ENCODE assay signal across 1 cellular context in genomic region chr10:73590881-73591577, GRCh38.
A peak's percentile ranks its signal among the peaks of the same experiment; 100 is the strongest.
TF ChIP-seq lines count a peak whose summit lies in the region.

A gene with protein sequence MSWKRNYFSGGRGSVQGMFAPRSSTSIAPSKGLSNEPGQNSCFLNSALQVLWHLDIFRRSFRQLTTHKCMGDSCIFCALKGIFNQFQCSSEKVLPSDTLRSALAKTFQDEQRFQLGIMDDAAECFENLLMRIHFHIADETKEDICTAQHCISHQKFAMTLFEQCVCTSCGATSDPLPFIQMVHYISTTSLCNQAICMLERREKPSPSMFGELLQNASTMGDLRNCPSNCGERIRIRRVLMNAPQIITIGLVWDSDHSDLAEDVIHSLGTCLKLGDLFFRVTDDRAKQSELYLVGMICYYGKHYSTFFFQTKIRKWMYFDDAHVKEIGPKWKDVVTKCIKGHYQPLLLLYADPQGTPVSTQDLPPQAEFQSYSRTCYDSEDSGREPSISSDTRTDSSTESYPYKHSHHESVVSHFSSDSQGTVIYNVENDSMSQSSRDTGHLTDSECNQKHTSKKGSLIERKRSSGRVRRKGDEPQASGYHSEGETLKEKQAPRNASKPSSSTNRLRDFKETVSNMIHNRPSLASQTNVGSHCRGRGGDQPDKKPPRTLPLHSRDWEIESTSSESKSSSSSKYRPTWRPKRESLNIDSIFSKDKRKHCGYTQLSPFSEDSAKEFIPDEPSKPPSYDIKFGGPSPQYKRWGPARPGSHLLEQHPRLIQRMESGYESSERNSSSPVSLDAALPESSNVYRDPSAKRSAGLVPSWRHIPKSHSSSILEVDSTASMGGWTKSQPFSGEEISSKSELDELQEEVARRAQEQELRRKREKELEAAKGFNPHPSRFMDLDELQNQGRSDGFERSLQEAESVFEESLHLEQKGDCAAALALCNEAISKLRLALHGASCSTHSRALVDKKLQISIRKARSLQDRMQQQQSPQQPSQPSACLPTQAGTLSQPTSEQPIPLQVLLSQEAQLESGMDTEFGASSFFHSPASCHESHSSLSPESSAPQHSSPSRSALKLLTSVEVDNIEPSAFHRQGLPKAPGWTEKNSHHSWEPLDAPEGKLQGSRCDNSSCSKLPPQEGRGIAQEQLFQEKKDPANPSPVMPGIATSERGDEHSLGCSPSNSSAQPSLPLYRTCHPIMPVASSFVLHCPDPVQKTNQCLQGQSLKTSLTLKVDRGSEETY (N-terminal part only) (minus strand): TSS chr10:73591342. CDS start chr10:73575658, 15,684 bp downstream.

TF ChIP-seq in K562, 482 proteins besides CTCF, POLR2A, EP300 and RAD21 (continued from another document and continues in another):
- peak; percentile 78 for TF ChIP-seq MITF (IDR thresholded peaks at IDR 0.05)
- TF ChIP-seq ETV1 (tag; conservative IDR thresholded peaks at IDR 0.05; ENCODE audit: low read depth): peak; percentile 52
- TF ChIP-seq LEF1 (IDR thresholded peaks at IDR 0.05): 0 out of 2 replicates have a peak, but pooled peaks have one; percentile 12
- no peak for TF ChIP-seq XRCC5 (IDR thresholded peaks at IDR 0.05; ENCODE audit: low read depth, low read length)
- no peak for TF ChIP-seq FOXK2 (conservative IDR thresholded peaks at IDR 0.05 in 1 of 2, IDR thresholded peaks at IDR 0.05 in 1 of 2; ENCODE audit: low read depth in 2 of 2)
- TF ChIP-seq ZNF197 (CRISPR knock-in tag; IDR thresholded peaks at IDR 0.05; ENCODE audit: low read depth): 0 out of 2 replicates have a peak, but pooled peaks have one; percentile 22
- TF ChIP-seq, protein P1, sequence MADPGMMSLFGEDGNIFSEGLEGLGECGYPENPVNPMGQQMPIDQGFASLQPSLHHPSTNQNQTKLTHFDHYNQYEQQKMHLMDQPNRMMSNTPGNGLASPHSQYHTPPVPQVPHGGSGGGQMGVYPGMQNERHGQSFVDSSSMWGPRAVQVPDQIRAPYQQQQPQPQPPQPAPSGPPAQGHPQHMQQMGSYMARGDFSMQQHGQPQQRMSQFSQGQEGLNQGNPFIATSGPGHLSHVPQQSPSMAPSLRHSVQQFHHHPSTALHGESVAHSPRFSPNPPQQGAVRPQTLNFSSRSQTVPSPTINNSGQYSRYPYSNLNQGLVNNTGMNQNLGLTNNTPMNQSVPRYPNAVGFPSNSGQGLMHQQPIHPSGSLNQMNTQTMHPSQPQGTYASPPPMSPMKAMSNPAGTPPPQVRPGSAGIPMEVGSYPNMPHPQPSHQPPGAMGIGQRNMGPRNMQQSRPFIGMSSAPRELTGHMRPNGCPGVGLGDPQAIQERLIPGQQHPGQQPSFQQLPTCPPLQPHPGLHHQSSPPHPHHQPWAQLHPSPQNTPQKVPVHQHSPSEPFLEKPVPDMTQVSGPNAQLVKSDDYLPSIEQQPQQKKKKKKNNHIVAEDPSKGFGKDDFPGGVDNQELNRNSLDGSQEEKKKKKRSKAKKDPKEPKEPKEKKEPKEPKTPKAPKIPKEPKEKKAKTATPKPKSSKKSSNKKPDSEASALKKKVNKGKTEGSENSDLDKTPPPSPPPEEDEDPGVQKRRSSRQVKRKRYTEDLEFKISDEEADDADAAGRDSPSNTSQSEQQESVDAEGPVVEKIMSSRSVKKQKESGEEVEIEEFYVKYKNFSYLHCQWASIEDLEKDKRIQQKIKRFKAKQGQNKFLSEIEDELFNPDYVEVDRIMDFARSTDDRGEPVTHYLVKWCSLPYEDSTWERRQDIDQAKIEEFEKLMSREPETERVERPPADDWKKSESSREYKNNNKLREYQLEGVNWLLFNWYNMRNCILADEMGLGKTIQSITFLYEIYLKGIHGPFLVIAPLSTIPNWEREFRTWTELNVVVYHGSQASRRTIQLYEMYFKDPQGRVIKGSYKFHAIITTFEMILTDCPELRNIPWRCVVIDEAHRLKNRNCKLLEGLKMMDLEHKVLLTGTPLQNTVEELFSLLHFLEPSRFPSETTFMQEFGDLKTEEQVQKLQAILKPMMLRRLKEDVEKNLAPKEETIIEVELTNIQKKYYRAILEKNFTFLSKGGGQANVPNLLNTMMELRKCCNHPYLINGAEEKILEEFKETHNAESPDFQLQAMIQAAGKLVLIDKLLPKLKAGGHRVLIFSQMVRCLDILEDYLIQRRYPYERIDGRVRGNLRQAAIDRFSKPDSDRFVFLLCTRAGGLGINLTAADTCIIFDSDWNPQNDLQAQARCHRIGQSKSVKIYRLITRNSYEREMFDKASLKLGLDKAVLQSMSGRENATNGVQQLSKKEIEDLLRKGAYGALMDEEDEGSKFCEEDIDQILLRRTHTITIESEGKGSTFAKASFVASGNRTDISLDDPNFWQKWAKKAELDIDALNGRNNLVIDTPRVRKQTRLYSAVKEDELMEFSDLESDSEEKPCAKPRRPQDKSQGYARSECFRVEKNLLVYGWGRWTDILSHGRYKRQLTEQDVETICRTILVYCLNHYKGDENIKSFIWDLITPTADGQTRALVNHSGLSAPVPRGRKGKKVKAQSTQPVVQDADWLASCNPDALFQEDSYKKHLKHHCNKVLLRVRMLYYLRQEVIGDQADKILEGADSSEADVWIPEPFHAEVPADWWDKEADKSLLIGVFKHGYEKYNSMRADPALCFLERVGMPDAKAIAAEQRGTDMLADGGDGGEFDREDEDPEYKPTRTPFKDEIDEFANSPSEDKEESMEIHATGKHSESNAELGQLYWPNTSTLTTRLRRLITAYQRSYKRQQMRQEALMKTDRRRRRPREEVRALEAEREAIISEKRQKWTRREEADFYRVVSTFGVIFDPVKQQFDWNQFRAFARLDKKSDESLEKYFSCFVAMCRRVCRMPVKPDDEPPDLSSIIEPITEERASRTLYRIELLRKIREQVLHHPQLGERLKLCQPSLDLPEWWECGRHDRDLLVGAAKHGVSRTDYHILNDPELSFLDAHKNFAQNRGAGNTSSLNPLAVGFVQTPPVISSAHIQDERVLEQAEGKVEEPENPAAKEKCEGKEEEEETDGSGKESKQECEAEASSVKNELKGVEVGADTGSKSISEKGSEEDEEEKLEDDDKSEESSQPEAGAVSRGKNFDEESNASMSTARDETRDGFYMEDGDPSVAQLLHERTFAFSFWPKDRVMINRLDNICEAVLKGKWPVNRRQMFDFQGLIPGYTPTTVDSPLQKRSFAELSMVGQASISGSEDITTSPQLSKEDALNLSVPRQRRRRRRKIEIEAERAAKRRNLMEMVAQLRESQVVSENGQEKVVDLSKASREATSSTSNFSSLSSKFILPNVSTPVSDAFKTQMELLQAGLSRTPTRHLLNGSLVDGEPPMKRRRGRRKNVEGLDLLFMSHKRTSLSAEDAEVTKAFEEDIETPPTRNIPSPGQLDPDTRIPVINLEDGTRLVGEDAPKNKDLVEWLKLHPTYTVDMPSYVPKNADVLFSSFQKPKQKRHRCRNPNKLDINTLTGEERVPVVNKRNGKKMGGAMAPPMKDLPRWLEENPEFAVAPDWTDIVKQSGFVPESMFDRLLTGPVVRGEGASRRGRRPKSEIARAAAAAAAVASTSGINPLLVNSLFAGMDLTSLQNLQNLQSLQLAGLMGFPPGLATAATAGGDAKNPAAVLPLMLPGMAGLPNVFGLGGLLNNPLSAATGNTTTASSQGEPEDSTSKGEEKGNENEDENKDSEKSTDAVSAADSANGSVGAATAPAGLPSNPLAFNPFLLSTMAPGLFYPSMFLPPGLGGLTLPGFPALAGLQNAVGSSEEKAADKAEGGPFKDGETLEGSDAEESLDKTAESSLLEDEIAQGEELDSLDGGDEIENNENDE (IDR thresholded peaks at IDR 0.05; ENCODE audit: low read depth, low read length): no peak
- TF ChIP-seq SMARCC2 (IDR thresholded peaks at IDR 0.05; ENCODE audit: low read depth): peak; percentile 8; the same call in 1 of the 2 replicates
- TF ChIP-seq ZBTB43 (CRISPR knock-in tag; IDR thresholded peaks at IDR 0.05): no peak
- TF ChIP-seq ZNF717 (CRISPR knock-in tag; IDR thresholded peaks at IDR 0.05): no peak
- TF ChIP-seq, protein P2, sequence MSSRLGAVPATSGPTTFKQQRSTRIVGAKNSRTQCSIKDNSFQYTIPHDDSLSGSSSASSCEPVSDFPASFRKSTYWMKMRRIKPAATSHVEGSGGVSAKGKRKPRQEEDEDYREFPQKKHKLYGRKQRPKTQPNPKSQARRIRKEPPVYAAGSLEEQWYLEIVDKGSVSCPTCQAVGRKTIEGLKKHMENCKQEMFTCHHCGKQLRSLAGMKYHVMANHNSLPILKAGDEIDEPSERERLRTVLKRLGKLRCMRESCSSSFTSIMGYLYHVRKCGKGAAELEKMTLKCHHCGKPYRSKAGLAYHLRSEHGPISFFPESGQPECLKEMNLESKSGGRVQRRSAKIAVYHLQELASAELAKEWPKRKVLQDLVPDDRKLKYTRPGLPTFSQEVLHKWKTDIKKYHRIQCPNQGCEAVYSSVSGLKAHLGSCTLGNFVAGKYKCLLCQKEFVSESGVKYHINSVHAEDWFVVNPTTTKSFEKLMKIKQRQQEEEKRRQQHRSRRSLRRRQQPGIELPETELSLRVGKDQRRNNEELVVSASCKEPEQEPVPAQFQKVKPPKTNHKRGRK (tag; IDR thresholded peaks at IDR 0.05): no peak
- no peak for TF ChIP-seq CBFA2T2 (conservative IDR thresholded peaks at IDR 0.05)
- TF ChIP-seq CREM (IDR thresholded peaks at IDR 0.05; ENCODE audit: low read depth): 0 out of 2 replicates have a peak, but pooled peaks have one; percentile 5
- 0 out of 2 replicates have a peak, but pooled peaks have one; percentile 21 for TF ChIP-seq LCOR (CRISPR knock-in tag; IDR thresholded peaks at IDR 0.05)
- TF ChIP-seq HDAC2 (IDR thresholded peaks at IDR 0.05): no peak; the same call in 1 of the 2 replicates
- TF ChIP-seq, protein P3, sequence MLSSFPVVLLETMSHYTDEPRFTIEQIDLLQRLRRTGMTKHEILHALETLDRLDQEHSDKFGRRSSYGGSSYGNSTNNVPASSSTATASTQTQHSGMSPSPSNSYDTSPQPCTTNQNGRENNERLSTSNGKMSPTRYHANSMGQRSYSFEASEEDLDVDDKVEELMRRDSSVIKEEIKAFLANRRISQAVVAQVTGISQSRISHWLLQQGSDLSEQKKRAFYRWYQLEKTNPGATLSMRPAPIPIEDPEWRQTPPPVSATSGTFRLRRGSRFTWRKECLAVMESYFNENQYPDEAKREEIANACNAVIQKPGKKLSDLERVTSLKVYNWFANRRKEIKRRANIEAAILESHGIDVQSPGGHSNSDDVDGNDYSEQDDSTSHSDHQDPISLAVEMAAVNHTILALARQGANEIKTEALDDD (IDR thresholded peaks at IDR 0.05): peak; percentile 67; the same call in 1 of the 2 replicates
- TF ChIP-seq, protein P4, sequence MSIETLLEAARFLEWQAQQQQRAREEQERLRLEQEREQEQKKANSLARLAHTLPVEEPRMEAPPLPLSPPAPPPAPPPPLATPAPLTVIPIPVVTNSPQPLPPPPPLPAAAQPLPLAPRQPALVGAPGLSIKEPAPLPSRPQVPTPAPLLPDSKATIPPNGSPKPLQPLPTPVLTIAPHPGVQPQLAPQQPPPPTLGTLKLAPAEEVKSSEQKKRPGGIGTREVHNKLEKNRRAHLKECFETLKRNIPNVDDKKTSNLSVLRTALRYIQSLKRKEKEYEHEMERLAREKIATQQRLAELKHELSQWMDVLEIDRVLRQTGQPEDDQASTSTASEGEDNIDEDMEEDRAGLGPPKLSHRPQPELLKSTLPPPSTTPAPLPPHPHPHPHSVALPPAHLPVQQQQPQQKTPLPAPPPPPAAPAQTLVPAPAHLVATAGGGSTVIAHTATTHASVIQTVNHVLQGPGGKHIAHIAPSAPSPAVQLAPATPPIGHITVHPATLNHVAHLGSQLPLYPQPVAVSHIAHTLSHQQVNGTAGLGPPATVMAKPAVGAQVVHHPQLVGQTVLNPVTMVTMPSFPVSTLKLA (conservative IDR thresholded peaks at IDR 0.05): 0 out of 4 replicates have a peak, but pooled peaks of 1 of the 2 experiments have one; percentile 3
- peak; percentile 64; the same call in 1 of the 2 replicates for TF ChIP-seq TOE1 (IDR thresholded peaks at IDR 0.05; ENCODE audit: borderline replicate concordance)
- TF ChIP-seq TOE1 (CRISPR knock-in tag; IDR thresholded peaks at IDR 0.05; ENCODE audit: borderline replicate concordance, low read depth): no peak
- TF ChIP-seq, protein P5, sequence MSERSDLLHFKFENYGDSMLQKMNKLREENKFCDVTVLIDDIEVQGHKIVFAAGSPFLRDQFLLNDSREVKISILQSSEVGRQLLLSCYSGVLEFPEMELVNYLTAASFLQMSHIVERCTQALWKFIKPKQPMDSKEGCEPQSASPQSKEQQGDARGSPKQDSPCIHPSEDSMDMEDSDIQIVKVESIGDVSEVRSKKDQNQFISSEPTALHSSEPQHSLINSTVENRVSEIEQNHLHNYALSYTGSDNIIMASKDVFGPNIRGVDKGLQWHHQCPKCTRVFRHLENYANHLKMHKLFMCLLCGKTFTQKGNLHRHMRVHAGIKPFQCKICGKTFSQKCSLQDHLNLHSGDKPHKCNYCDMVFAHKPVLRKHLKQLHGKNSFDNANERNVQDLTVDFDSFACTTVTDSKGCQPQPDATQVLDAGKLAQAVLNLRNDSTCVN (CRISPR knock-in tag; IDR thresholded peaks at IDR 0.05): peak; percentile 54; the same call in 1 of the 2 replicates
- no peak for TF ChIP-seq GABPB2 (CRISPR knock-in tag; conservative IDR thresholded peaks at IDR 0.05)
- no peak for TF ChIP-seq HLTF (IDR thresholded peaks at IDR 0.05)
- no peak for TF ChIP-seq SRSF7 (optimal IDR thresholded peaks at IDR 0.05; ENCODE audit: low read depth, low read length)
- TF ChIP-seq, protein P6, sequence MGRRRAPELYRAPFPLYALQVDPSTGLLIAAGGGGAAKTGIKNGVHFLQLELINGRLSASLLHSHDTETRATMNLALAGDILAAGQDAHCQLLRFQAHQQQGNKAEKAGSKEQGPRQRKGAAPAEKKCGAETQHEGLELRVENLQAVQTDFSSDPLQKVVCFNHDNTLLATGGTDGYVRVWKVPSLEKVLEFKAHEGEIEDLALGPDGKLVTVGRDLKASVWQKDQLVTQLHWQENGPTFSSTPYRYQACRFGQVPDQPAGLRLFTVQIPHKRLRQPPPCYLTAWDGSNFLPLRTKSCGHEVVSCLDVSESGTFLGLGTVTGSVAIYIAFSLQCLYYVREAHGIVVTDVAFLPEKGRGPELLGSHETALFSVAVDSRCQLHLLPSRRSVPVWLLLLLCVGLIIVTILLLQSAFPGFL (CRISPR knock-in tag; IDR thresholded peaks at IDR 0.05): no peak
